Comparison of ENCODE assay signal across 9 cellular contexts in the genomic region with DNA sequence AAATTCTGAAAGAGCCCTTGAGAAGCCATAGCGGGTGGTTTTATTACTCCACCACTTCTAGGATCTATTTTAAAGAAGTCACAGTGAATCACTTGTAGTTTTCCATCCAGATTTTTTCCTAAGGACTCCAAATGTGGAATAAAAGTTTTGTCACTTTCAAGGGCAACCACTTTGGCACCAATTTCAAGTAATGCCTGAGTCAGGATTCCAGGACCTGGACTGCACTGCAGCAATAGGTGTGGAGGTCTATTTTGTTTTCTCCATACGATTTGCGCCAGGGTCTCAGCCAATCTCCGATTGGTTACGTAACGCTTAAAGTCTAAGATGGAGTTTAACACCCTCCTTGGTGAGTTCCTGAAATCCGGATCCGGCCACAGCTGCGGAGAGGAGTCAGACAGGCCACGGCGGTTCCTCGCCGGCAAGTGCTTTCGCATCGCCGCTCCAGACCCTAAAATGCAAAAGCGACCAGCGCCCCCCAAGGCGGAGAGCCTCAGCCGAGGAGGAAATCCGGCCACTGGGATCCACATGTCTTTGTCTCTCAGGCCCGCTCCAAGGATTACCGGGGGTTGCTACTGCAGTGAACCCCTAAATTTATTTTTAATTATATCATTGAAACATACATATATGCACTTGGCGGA. TPM values are rescaled to one million over a fixed set of nuclear protein-coding genes. Genes with fewer than 3 reads are reported as not detected.
"Had no signal": no experiment of that assay in that cellular context is flagged by ENCODE, and none has a peak within 500 bp of the region (broad histone marks: within the 10 kb centered on the region; RNA-seq: fewer than 3 reads in every experiment).

No MANE protein-coding gene starts in this region.

- H3K27ac Mint-ChIP-seq: HFFc6, IgD-negative memory B cell had no signal

- H2AFZ ChIP-seq: GM23248 had no signal

- H3K4me3 Mint-ChIP-seq: HFFc6, IgD-negative memory B cell had no signal

- DNase-seq: GM23248, GOT3, H7, HFFc6, KBM-7 had no signal

- H3K36me3 ChIP-seq: HAP-1 had no signal

- H3K9me3 Mint-ChIP-seq: IgD-negative memory B cell had no signal

- H3K9ac ChIP-seq: GM23248 had no signal

- H3K4me1 ChIP-seq: HAP-1 had no signal

- H3K9me3 ChIP-seq: HAP-1 had no signal

- H3K27ac ChIP-seq: GM23248 had no signal

- H3K27me3 Mint-ChIP-seq: IgD-negative memory B cell had no signal

- H3K36me3 Mint-ChIP-seq: IgD-negative memory B cell had no signal

- H3K4me3 ChIP-seq: GM23248, HAP-1 had no signal

- ATAC-seq: HCT116 had no signal

RNA-seq across cellular contexts. Expression of gene PPP1R3G, which starts 18.6 kb away (rescaled TPM):
- total RNA-seq: H4 had no signal
